ENCODE assay signal across 1 cellular context in the genomic region with DNA sequence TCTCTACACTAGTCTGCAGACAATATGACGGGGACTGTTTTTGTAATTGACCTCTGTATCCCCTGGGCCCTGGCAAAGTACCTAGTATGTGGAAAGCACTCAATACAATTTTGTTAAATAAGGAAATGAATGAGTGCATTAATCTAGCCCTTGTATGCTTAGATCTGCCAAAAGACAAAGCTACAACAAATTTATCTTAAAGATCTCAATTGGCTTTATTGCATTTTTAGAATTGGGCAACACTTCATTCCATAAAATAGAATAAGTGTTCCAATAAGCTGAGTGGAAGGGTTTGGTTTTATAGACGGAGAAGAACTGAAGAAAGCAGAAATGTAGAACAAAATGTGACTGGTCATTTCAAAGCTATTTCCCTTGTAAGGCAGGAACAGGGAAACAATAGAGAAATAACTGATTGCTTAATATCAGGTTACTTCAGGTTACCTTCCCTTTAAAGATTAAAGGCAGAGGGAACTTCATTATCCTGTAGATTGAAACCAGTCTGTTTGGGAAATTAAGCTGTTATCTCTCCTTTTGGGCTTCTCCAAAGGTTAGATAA.
TF ChIP-seq lines count a peak whose summit lies in the region.

No MANE protein-coding gene starts in this region.

TF ChIP-seq in HepG2, 621 proteins besides CTCF, POLR2A, EP300 and RAD21 (continued from another document):
- no peak for TF ChIP-seq ZNF572 (CRISPR knock-in tag; IDR thresholded peaks at IDR 0.05)
- TF ChIP-seq, protein P1, sequence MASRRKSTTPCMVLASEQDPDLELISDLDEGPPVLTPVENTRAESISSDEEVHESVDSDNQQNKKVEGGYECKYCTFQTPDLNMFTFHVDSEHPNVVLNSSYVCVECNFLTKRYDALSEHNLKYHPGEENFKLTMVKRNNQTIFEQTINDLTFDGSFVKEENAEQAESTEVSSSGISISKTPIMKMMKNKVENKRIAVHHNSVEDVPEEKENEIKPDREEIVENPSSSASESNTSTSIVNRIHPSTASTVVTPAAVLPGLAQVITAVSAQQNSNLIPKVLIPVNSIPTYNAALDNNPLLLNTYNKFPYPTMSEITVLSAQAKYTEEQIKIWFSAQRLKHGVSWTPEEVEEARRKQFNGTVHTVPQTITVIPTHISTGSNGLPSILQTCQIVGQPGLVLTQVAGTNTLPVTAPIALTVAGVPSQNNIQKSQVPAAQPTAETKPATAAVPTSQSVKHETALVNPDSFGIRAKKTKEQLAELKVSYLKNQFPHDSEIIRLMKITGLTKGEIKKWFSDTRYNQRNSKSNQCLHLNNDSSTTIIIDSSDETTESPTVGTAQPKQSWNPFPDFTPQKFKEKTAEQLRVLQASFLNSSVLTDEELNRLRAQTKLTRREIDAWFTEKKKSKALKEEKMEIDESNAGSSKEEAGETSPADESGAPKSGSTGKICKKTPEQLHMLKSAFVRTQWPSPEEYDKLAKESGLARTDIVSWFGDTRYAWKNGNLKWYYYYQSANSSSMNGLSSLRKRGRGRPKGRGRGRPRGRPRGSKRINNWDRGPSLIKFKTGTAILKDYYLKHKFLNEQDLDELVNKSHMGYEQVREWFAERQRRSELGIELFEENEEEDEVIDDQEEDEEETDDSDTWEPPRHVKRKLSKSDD (CRISPR knock-in tag; IDR thresholded peaks at IDR 0.05; ENCODE audit: low read depth): no peak
- no peak for TF ChIP-seq ZNF546 (CRISPR knock-in tag; conservative IDR thresholded peaks at IDR 0.05)
TF ChIP-seq in HepG2: peak in this region for 0.
